In the genomic region with DNA sequence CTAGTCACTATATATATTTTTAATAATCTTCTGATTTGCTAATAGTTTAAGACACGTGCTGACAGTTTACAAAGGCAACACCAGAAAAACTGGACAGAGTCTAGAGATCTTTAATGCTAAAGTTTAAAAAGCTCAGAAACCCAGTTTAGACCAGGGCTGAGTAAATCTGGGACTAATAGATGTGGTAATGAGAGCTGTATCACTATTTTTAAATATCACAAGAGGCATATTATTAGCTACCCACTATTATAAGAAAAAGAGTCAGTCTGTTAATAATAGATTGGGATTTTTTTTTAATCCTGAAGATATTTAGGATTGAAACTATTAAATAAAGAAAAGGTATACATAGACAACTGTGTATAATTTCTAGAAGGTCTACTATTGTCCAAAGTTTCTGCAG, we compare ENCODE assay signal across 24 cellular contexts.
DNase-seq lines count a peak whose midpoint lies in the region; ATAC-seq, FAIRE-seq and TF ChIP-seq lines count a peak whose summit lies in the region.
"Had no signal": no experiment of that assay in that cellular context is flagged by ENCODE, and none has a peak within 500 bp of the region (broad histone marks: within the 10 kb centered on the region; RNA-seq: fewer than 3 reads in every experiment).

No MANE protein-coding gene starts in this region.

- no peak overlapping the region for H3K9ac ChIP-seq in Karpas-422 (ENCODE audit: low read length)
- H3K9ac ChIP-seq in GM12878 (ENCODE audit: control insufficient read depth, insufficient read depth, low read length) = no peak overlapping the region
- H3K9ac ChIP-seq: BLaER1 treated with 17β-estradiol and CSF1 and Interleukin-3, amounts not matched to agents 10 nM and 100 nM had no signal

- POLR2A ChIA-PET in GM12878 (lab: Charles Lee) = interaction anchor here (1.0 kb wide), 1 partner anchor 15 kb away, joined by 3 read pairs; no protein-coding TSS in a partner anchor

- no peaks in the 10 kb centered on the region for H3K27me3 Mint-ChIP-seq in activated naive CD4-positive, alpha-beta T cell treated with anti-CD3 and anti-CD28 coated beads for 36 hours (ENCODE audit: low read depth)
- no peaks in the 10 kb centered on the region for H3K27me3 Mint-ChIP-seq in stimulated activated memory B cell treated with anti-CD40 and anti-IgM and Interleukin-4, amounts not matched to agents 10 μg/mL and 1 μg/mL and 100 μg/mL, for 72 hours
- H3K27me3 Mint-ChIP-seq: B cell; CD4-positive, alpha-beta T cell had no signal

- no peak for TF ChIP-seq EP300 in GM12878 (IDR thresholded peaks at IDR 0.05; ENCODE audit: borderline replicate concordance in 1 of 2, control insufficient read depth in 1 of 2, low read depth in 2 of 2, low read length in 2 of 2)

- no peak for FAIRE-seq in GM12878 (lab: Jason Lieb, UNC)
- FAIRE-seq: A549, D721Med, G401.6, GM12892, GM18507 had no signal

- no TSS peak for BruUV-seq in GM12878 (replicated peaks; lab: Mats Ljungman, UMichigan)

- no peak overlapping the region for H3K4me3 Mint-ChIP-seq in activated naive CD4-positive, alpha-beta T cell treated with anti-CD3 and anti-CD28 coated beads for 36 hours
- H3K4me3 Mint-ChIP-seq in stimulated activated memory B cell treated with anti-CD40 and anti-IgM and Interleukin-4, amounts not matched to agents 10 μg/mL and 1 μg/mL and 100 μg/mL, for 72 hours = no peak overlapping the region
- H3K4me3 Mint-ChIP-seq: B cell; CD4-positive, alpha-beta T cell; CD8-positive, alpha-beta T cell had no signal

- TF ChIP-seq RAD21 in GM12878 (IDR thresholded peaks at IDR 0.05; ENCODE audit: insufficient read depth, low read depth, low read length) = no peak

- no peak overlapping the region for H2AFZ ChIP-seq in Karpas-422 (ENCODE audit: low read length)
- no peak overlapping the region for H2AFZ ChIP-seq in GM12878 (ENCODE audit: control insufficient read depth, low read depth, low read length)

- in situ Hi-C loops in GM12878 (cut with MboI) = no loop called here

- CTCF ChIA-PET in GM12878 (lab: Yijun Ruan, JAX) = interaction anchor here (0.6 to 1.7 kb wide), 4 partner anchors 8 to 21 kb away, joined by 3 to 7 read pairs (median 4); no protein-coding TSS in a partner anchor
- CTCF ChIA-PET in activated naive CD4-positive, alpha-beta T cell treated with anti-CD3 and anti-CD28 coated beads for 36 hours (lab: Charles Lee) = interaction anchor here (0.6 kb wide), 1 partner anchor 309 kb away, joined by 4 read pairs; no protein-coding TSS in a partner anchor

- H3K4me1 ChIP-seq in Karpas-422 (ENCODE audit: low read length) (peaks cover 51% of the 10 kb centered on the region), GM12878 (ENCODE audit: control insufficient read depth, insufficient read depth, low read length) (peaks cover 14% of the 10 kb centered on the region), psoas muscle (peaks cover 23% of the 10 kb centered on the region)
- H3K4me1 ChIP-seq: Caco-2 had no signal

- no peaks in the 10 kb centered on the region for H3K36me3 ChIP-seq in Karpas-422 (ENCODE audit: insufficient read depth, low read length)
- no peaks in the 10 kb centered on the region for H3K36me3 ChIP-seq in GM12878 (ENCODE audit: control insufficient read depth in 2 of 2, insufficient read depth in 2 of 2, low read length in 1 of 2)
- no peaks in the 10 kb centered on the region for H3K36me3 ChIP-seq in psoas muscle (ENCODE audit: insufficient read depth in 1 of 2, low read depth in 1 of 2)

- H3K9me3 Mint-ChIP-seq in activated naive CD4-positive, alpha-beta T cell treated with anti-CD3 and anti-CD28 coated beads for 36 hours = no peaks in the 10 kb centered on the region
- H3K9me3 Mint-ChIP-seq in stimulated activated memory B cell treated with anti-CD40 and anti-IgM and Interleukin-4, amounts not matched to agents 10 μg/mL and 1 μg/mL and 100 μg/mL, for 72 hours = no peaks in the 10 kb centered on the region
- H3K9me3 Mint-ChIP-seq: CD4-positive, alpha-beta T cell; CD8-positive, alpha-beta T cell had no signal

- H3K4me3 ChIP-seq in Karpas-422 (ENCODE audit: low read length) (no peak overlapping the region), GM12878 (no peak overlapping the region), psoas muscle (no peak overlapping the region)
- H3K4me3 ChIP-seq: A549; BLaER1 treated with 17β-estradiol and CSF1 and Interleukin-3, amounts not matched to agents 10 nM and 100 nM had no signal

- no peaks in the 10 kb centered on the region for H4K20me1 ChIP-seq in Karpas-422 (ENCODE audit: insufficient read depth, low read depth, low read length)
- H4K20me1 ChIP-seq in GM12878 (ENCODE audit: control insufficient read depth, insufficient read depth) = no peaks in the 10 kb centered on the region
- H4K20me1 ChIP-seq: BLaER1 treated with 17β-estradiol and CSF1 and Interleukin-3, amounts not matched to agents 10 nM and 100 nM had no signal

- peaks cover 40% of the 10 kb centered on the region for H3K79me2 ChIP-seq in Karpas-422 (ENCODE audit: low read length)
- no peaks in the 10 kb centered on the region for H3K79me2 ChIP-seq in GM12878 (ENCODE audit: control insufficient read depth, insufficient read depth, low read length)

- no peak for DNase-seq in Right ventricle myocardium superior
- DNase-seq in Right ventricle myocardium inferior (ENCODE audit: missing footprints) = no peak
- DNase-seq in Karpas-422 = no peak
- no peak for DNase-seq in GM12878 (ENCODE audit: low read depth, low spot score)
- no peak for DNase-seq in psoas muscle
- DNase-seq in activated naive CD4-positive, alpha-beta T cell treated with anti-CD3 and anti-CD28 coated beads for 36 hours = no peak
- DNase-seq: AML-193; Caco-2; Calu3; CD4-positive, alpha-beta T cell; CD8-positive, alpha-beta T cell; DMS79 treated with DMSO at 0.1 percent for 48 hours; GF-D8 had no signal

- H3K36me3 Mint-ChIP-seq in activated naive CD4-positive, alpha-beta T cell treated with anti-CD3 and anti-CD28 coated beads for 36 hours (ENCODE audit: low read depth) = no peaks in the 10 kb centered on the region
- no peaks in the 10 kb centered on the region for H3K36me3 Mint-ChIP-seq in stimulated activated memory B cell treated with anti-CD40 and anti-IgM and Interleukin-4, amounts not matched to agents 10 μg/mL and 1 μg/mL and 100 μg/mL, for 72 hours
- H3K36me3 Mint-ChIP-seq: CD8-positive, alpha-beta T cell had no signal

- WGBS in GM12878 (ENCODE audit: insufficient coverage, insufficient replicate concordance, low lambda C conversion rate, missing lambda C conversion rate) = 80% methylated on average over 1 of the region's 1 CpG
- 79 to 100% (median 91%) methylated on average over 1 of the region's 1 CpG for WGBS in psoas muscle, 3 donors

- peaks cover 13% of the 10 kb centered on the region for H3K4me1 Mint-ChIP-seq in activated naive CD4-positive, alpha-beta T cell treated with anti-CD3 and anti-CD28 coated beads for 36 hours (ENCODE audit: low read depth)
- H3K4me1 Mint-ChIP-seq in stimulated activated memory B cell treated with anti-CD40 and anti-IgM and Interleukin-4, amounts not matched to agents 10 μg/mL and 1 μg/mL and 100 μg/mL, for 72 hours = peaks cover 9% of the 10 kb centered on the region

- intact Hi-C loops in Right ventricle myocardium superior (cut with DNase I) (no loop called here), Right ventricle myocardium inferior (cut with DNase I) (loop anchor here (5.0 kb wide), 1 partner anchor 112 kb away; a partner anchor contains a TSS), GM12878 (cut with micrococcal nuclease; ENCODE audit: unreplicated experiment) (no loop called here), psoas muscle (cut with DNase I) (no loop called here)
- intact Hi-C loops in activated naive CD4-positive, alpha-beta T cell treated with anti-CD3 and anti-CD28 coated beads for 36 hours (cut with micrococcal nuclease) = no loop called here

- RAD21 ChIA-PET in GM12878 (lab: Charles Lee; ENCODE audit: unreplicated experiment) = interaction anchor here (1.2 to 1.8 kb wide), 4 partner anchors 11 to 91 kb away, joined by 3 to 9 read pairs (median 6); no protein-coding TSS in a partner anchor

- H3K9me2 ChIP-seq in Karpas-422 (replicated peaks; ENCODE audit: insufficient read depth, low read length) = no peaks in the 10 kb centered on the region

- H3K27ac Mint-ChIP-seq in activated naive CD4-positive, alpha-beta T cell treated with anti-CD3 and anti-CD28 coated beads for 36 hours = no peak overlapping the region
- H3K27ac Mint-ChIP-seq in stimulated activated memory B cell treated with anti-CD40 and anti-IgM and Interleukin-4, amounts not matched to agents 10 μg/mL and 1 μg/mL and 100 μg/mL, for 72 hours = no peak overlapping the region
- H3K27ac Mint-ChIP-seq: B cell; CD4-positive, alpha-beta T cell; CD8-positive, alpha-beta T cell had no signal

- TF ChIP-seq POLR2A in GM12878 (IDR thresholded peaks at IDR 0.05; ENCODE audit: low read depth, low read length) = no peak

- no peaks in the 10 kb centered on the region for H3K27me3 ChIP-seq in Karpas-422 (ENCODE audit: low read length)
- no peaks in the 10 kb centered on the region for H3K27me3 ChIP-seq in GM12878 (replicated peaks in 1 of 2; ENCODE audit: control insufficient read depth in 2 of 2, insufficient read depth in 2 of 2, low read length in 1 of 2)
- H3K27me3 ChIP-seq in psoas muscle (ENCODE audit: insufficient read depth in 3 of 3, low read length in 2 of 3) = no peaks in the 10 kb centered on the region
- H3K27me3 ChIP-seq: BLaER1 treated with 17β-estradiol and CSF1 and Interleukin-3, amounts not matched to agents 10 nM and 100 nM had no signal

- SMC1A ChIA-PET in GM12878 (lab: Charles Lee; ENCODE audit: uncharacterized antibody, unreplicated experiment) = interaction anchor here (0.6 to 2.5 kb wide), 13 partner anchors 8 to 178 kb away, joined by 3 to 9 read pairs (median 4); no protein-coding TSS in a partner anchor

- TF ChIP-seq CTCF in GM12878 (IDR thresholded peaks at IDR 0.05 in 2 of 3, conservative IDR thresholded peaks at IDR 0.05 in 1 of 3; ENCODE audit: control insufficient read depth in 2 of 3, extremely low read depth in 1 of 3, insufficient read depth in 1 of 3, low read depth in 3 of 3, low read length in 3 of 3) (no peak), psoas muscle (IDR thresholded peaks at IDR 0.05) (no peak)

- H3K27ac ChIP-seq in Karpas-422 (ENCODE audit: low read length) (peak overlapping the region; percentile 34), GM12878 (ENCODE audit: control insufficient read depth, insufficient read depth) (no peak overlapping the region), psoas muscle (no peak overlapping the region)
- H3K27ac ChIP-seq: 22Rv1; A549; BLaER1 treated with 17β-estradiol and CSF1 and Interleukin-3, amounts not matched to agents 10 nM and 100 nM; C4-2B had no signal

- H3K9me3 ChIP-seq in Karpas-422 (ENCODE audit: low read length) (no peaks in the 10 kb centered on the region), GM12878 (replicated peaks; ENCODE audit: control insufficient read depth, insufficient read depth, low read length) (no peaks in the 10 kb centered on the region), psoas muscle (no peaks in the 10 kb centered on the region)
- H3K9me3 ChIP-seq: A549; BLaER1 treated with 17β-estradiol and CSF1 and Interleukin-3, amounts not matched to agents 10 nM and 100 nM; Caco-2 had no signal

- peak overlapping the region; percentile 7 for H3K4me2 ChIP-seq in Karpas-422 (ENCODE audit: low read depth, low read length, poor library complexity, severe bottlenecking)
- no peak overlapping the region for H3K4me2 ChIP-seq in GM12878 (ENCODE audit: control insufficient read depth, insufficient read depth)
- H3K4me2 ChIP-seq: A549; BLaER1 treated with 17β-estradiol and CSF1 and Interleukin-3, amounts not matched to agents 10 nM and 100 nM had no signal

- ATAC-seq in Right ventricle myocardium superior (ENCODE audit: poor library complexity) (peak; percentile 60), Right ventricle myocardium inferior (no peak), GM12878 (no peak), psoas muscle (peak in 3 of 4 donors; percentile 55 to 70 (median 64)), GM21825 (IDR thresholded peaks at IDR 0.05; ENCODE audit: unreplicated experiment) (no peak)
- ATAC-seq in stimulated activated memory B cell treated with anti-CD40 and anti-IgM and Interleukin-4, amounts not matched to agents 10 μg/mL and 1 μg/mL and 100 μg/mL, for 72 hours = no peak
- ATAC-seq: A549; CD8-positive, alpha-beta T cell had no signal

Comparison
In these comparisons a context has a peak if more than half of its experiments do, and no peak if none do; other contexts are left out.
1. ATAC-seq: peak in Right ventricle myocardium superior (single experiment) and psoas muscle (3 of 4); none in Right ventricle myocardium inferior (single experiment), GM12878 (single experiment), stimulated activated memory B cell treated with anti-CD40 and anti-IgM and Interleukin-4, amounts not matched to agents 10 μg/mL and 1 μg/mL and 100 μg/mL, for 72 hours (single experiment) and GM21825 (single experiment).